Comparison of ENCODE assay signal across 1 cellular context in genomic region chr16:4893103-4893862, GRCh38.
TF ChIP-seq lines count a peak whose summit lies in the region.

No MANE protein-coding gene starts in this region.

TF ChIP-seq in HepG2, 621 proteins besides CTCF, POLR2A, EP300 and RAD21:
- TF ChIP-seq CENPT (CRISPR knock-in tag; IDR thresholded peaks at IDR 0.05; ENCODE audit: low read depth): no peak
- TF ChIP-seq GFI1 (CRISPR knock-in tag; IDR thresholded peaks at IDR 0.05; ENCODE audit: borderline replicate concordance): no peak
- TF ChIP-seq ZNF121 (CRISPR knock-in tag; IDR thresholded peaks at IDR 0.05): no peak
- TF ChIP-seq ZNF570 (CRISPR knock-in tag; IDR thresholded peaks at IDR 0.05; ENCODE audit: borderline replicate concordance): no peak
- TF ChIP-seq RNF219 (CRISPR knock-in tag; IDR thresholded peaks at IDR 0.05): no peak
- peak; percentile 52 for TF ChIP-seq AGO2 (optimal IDR thresholded peaks at IDR 0.05; ENCODE audit: low read depth, low read length)
- TF ChIP-seq SP2 (CRISPR knock-in tag; IDR thresholded peaks at IDR 0.05): no peak
- TF ChIP-seq ZFP37 (CRISPR knock-in tag; IDR thresholded peaks at IDR 0.05; ENCODE audit: borderline replicate concordance): no peak
